Comparison of ENCODE assay signal across 22 cellular contexts in the genomic region with DNA sequence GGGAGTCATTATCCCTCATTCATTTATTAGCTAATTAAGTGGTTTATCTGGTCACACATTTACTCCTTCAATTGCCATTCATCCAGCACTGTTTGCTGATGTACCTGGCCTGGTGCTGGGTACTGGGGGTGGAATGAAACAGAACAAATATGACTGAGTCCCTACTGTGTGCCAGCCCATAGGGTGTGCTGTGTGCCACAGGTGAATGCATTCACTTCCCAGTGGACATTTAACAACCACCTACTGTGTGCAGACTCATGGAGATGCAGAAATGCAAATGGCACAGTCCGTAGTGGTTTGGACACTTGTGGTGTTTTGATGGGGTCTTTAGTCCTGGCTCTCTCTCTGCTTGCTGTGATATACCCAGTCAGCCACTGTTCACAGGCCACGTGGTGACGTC. TPM values are rescaled to one million over a fixed set of nuclear protein-coding genes. Genes with fewer than 3 reads are reported as not detected.
A peak's percentile ranks its signal among the peaks of the same experiment; 100 is the strongest.
DNase-seq lines count a peak whose midpoint lies in the region; ATAC-seq and TF ChIP-seq lines count a peak whose summit lies in the region.
"Had no signal": no experiment of that assay in that cellular context is flagged by ENCODE, and none has a peak within 500 bp of the region (broad histone marks: within the 10 kb centered on the region; RNA-seq: fewer than 3 reads in every experiment).

No MANE protein-coding gene starts in this region.

- H3K4me1 ChIP-seq in lower lobe of right lung, result peaks cover 92% of the 10 kb centered on the region
- H3K4me1 ChIP-seq in suprapubic skin, result peaks cover 67% of the 10 kb centered on the region
- H3K4me1 ChIP-seq in aorta (ENCODE audit: control insufficient read depth in 1 of 2, insufficient read depth in 2 of 2, low read length in 2 of 2), result peaks cover 7 to 8% of the 10 kb centered on the region in 2 donors

- intact Hi-C loops in lower lobe of right lung (cut with DNase I), result no loop called here
- intact Hi-C loops in aorta (cut with DNase I), result no loop called here

- no peak overlapping the region for H3K4me3 ChIP-seq in HL-60 (replicated peaks; ENCODE audit: insufficient read depth, low read length)
- H3K4me3 ChIP-seq in lower lobe of right lung, result no peak overlapping the region
- H3K4me3 ChIP-seq in suprapubic skin, result no peak overlapping the region
- no peak overlapping the region for H3K4me3 ChIP-seq in aorta (ENCODE audit: low read length in 2 of 2)
- H3K4me3 ChIP-seq: prostate gland, SK-N-MC, smooth muscle cell had no signal

- TF ChIP-seq EP300 in suprapubic skin (IDR thresholded peaks at IDR 0.05), result no peak

- TF ChIP-seq CTCF in HL-60 (IDR thresholded peaks at IDR 0.05; ENCODE audit: insufficient read depth, low read length), result no peak
- no peak for TF ChIP-seq CTCF in lower lobe of right lung (IDR thresholded peaks at IDR 0.05)
- no peak for TF ChIP-seq CTCF in suprapubic skin (IDR thresholded peaks at IDR 0.05)

- H3K27ac ChIP-seq in HL-60 (replicated peaks) (peak overlapping the region; percentile 62), lower lobe of right lung (peak overlapping the region; percentile 70), suprapubic skin (peak overlapping the region; percentile 62), aorta (ENCODE audit: low read depth in 1 of 2, low read length in 2 of 2) (no peak overlapping the region)
- H3K27ac ChIP-seq: SK-N-MC had no signal

- no peaks in the 10 kb centered on the region for H3K9me3 ChIP-seq in lower lobe of right lung
- no peaks in the 10 kb centered on the region for H3K9me3 ChIP-seq in suprapubic skin
- H3K9me3 ChIP-seq in aorta (ENCODE audit: control insufficient read depth, low read length), result no peaks in the 10 kb centered on the region
- H3K9me3 ChIP-seq: prostate gland had no signal

- H3K36me3 ChIP-seq in lower lobe of right lung (peaks cover 12% of the 10 kb centered on the region), suprapubic skin (no peaks in the 10 kb centered on the region), aorta (ENCODE audit: control insufficient read depth in 1 of 2, insufficient read depth in 2 of 2, low read length in 1 of 2) (no peaks in the 10 kb centered on the region)
- H3K36me3 ChIP-seq: prostate gland had no signal

- H3K27me3 ChIP-seq in HL-60 (ENCODE audit: insufficient read depth, poor library complexity, severe bottlenecking), result no peaks in the 10 kb centered on the region
- no peaks in the 10 kb centered on the region for H3K27me3 ChIP-seq in lower lobe of right lung (ENCODE audit: low read depth)
- no peaks in the 10 kb centered on the region for H3K27me3 ChIP-seq in suprapubic skin
- H3K27me3 ChIP-seq in aorta (ENCODE audit: control insufficient read depth in 1 of 2, insufficient read depth in 2 of 2, low read length in 1 of 2), result no peaks in the 10 kb centered on the region

- ATAC-seq in lower lobe of right lung (no peak), GM19452 (IDR thresholded peaks at IDR 0.05; ENCODE audit: unreplicated experiment) (no peak), aorta (ENCODE audit: low FRiP score) (no peak)
- ATAC-seq: activated CD4-positive, CD25-positive, alpha-beta regulatory T cell treated with anti-CD3 and anti-CD28 coated beads, Interleukin-2, amount 50 U/mL, for 24 hours had no signal

- no peak for TF ChIP-seq POLR2A in suprapubic skin (IDR thresholded peaks at IDR 0.05)

- DNase-seq in HL-60 (ENCODE audit: low read depth in 1 of 2, low spot score in 1 of 2) (no peak), astrocyte of the hippocampus (ENCODE audit: low read depth, low spot score) (peak; percentile 5), lower lobe of right lung (no peak), suprapubic skin (ENCODE audit: low spot score in 2 of 2) (no peak), NCI-H526 (lab: John Stamatoyannopoulos, UW) (no peak), NCI-H526 treated with DMSO at 0.1 percent for 48 hours (lab: John Stamatoyannopoulos, UW) (no peak), aorta (no peak)
- DNase-seq: activated CD8-positive, alpha-beta memory T cell treated with anti-CD3 and anti-CD28 coated beads for 24 hours; activated naive CD4-positive, alpha-beta T cell treated with anti-CD3 and anti-CD28 coated beads, Interleukin-2, amount 10 ng/mL, durations not matched to agents 7 days and 5 days; activated T-cell treated with anti-CD3 and anti-CD28 coated beads, Interleukin-2, amount 50 U/mL, for 48 hours; AML-193; Calu3; H7; hypothalamus; NCI-H1694 treated with DMSO at 0.1 percent for 48 hours; stimulated activated CD4-positive, alpha-beta T cell treated with anti-CD3 and anti-CD28 coated beads, Interleukin-4, amount 100 ng/mL, for 4 hours; substantia nigra had no signal

- WGBS in suprapubic skin, result 96% methylated on average over 3 of the region's 3 CpGs
- 87% methylated on average over 3 of the region's 3 CpGs for WGBS in aorta, 2 donors

RNA-seq across cellular contexts. Expression of a gene that starts 10.5 kb away (rescaled TPM):
- 125 TPM for total RNA-seq in lower lobe of right lung
- 10 to 100 TPM in 2 of 4 donors, 1 to 10 TPM in 2; 5.4 to 17.5 (median 10.6) TPM for total RNA-seq in suprapubic skin
- 10 to 100 TPM; 60.5 to 72.8 TPM for total RNA-seq in aorta
- polyA plus RNA-seq in aorta, result 10 to 100 TPM in 1 of 2 donors, 1 to 10 TPM in 1; 8.2 to 13.4 TPM

Comparison
In these comparisons a context has a peak if more than half of its experiments do, and no peak if none do; other contexts are left out.
1. H3K27ac ChIP-seq: peak in HL-60 (single experiment), lower lobe of right lung (single experiment) and suprapubic skin (single experiment); none in aorta (0 of 2).